Comparison of ENCODE assay signal across 9 cellular contexts in the genomic region with DNA sequence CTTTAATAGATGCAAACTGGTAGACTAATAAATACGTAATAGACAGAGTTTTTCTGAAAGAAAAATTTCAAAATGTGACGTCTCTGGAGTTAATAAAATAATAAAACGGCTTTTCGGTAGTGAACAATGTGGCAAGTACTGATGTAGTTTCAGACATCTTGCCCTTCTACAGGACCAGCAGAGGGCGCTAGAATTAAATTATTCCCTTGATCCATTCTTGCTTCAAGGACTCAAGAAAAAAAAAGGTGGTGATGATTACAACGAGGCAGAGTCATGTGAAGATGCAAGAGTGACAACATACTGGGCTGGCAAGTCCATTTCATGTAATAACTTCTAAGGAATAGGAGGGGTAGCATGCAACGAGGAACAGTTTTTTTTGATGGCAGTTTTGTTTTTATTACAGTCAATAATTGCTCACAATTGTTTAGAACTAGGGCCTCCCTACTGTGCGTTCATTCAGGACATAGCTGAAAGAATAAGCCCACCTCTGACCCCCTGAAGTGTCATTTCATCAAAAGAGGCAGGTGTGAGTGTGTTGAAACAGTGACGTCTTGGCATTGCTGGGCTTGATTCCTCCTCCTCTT.
A peak's percentile ranks its signal among the peaks of the same experiment; 100 is the strongest.
DNase-seq lines count a peak whose midpoint lies in the region; ATAC-seq and TF ChIP-seq lines count a peak whose summit lies in the region.
"Had no signal": no experiment of that assay in that cellular context is flagged by ENCODE, and none has a peak within 500 bp of the region (broad histone marks: within the 10 kb centered on the region; RNA-seq: fewer than 3 reads in every experiment).

No MANE protein-coding gene starts in this region.

- no peaks in the 10 kb centered on the region for H3K36me3 ChIP-seq in OCI-LY3 (replicated peaks; ENCODE audit: low read depth, low read length)
- H3K36me3 ChIP-seq in lower lobe of right lung, result no peaks in the 10 kb centered on the region
- H3K36me3 ChIP-seq: BLaER1 treated with 17β-estradiol and CSF1 and Interleukin-3, amounts not matched to agents 10 nM and 100 nM had no signal

- H3K4me3 Mint-ChIP-seq in type B pancreatic cell, result no peak overlapping the region

- H3K27ac Mint-ChIP-seq in type B pancreatic cell, result no peak overlapping the region

- H2AFZ ChIP-seq in OCI-LY3 (ENCODE audit: low read depth, low read length), result 0 out of 2 replicates have a peak overlapping the region, but pooled peaks have one; percentile 68

- H3K4me1 ChIP-seq in OCI-LY3 (ENCODE audit: low read length) (no peaks in the 10 kb centered on the region), lower lobe of right lung (no peaks in the 10 kb centered on the region)
- H3K4me1 ChIP-seq: BLaER1 treated with 17β-estradiol and CSF1 and Interleukin-3, amounts not matched to agents 10 nM and 100 nM had no signal

- H3K9me3 ChIP-seq in OCI-LY3 (ENCODE audit: insufficient read depth, low read length) (no peaks in the 10 kb centered on the region), lower lobe of right lung (no peaks in the 10 kb centered on the region)

- peak; percentile 78 for TF ChIP-seq CTCF in LNCaP clone FGC (IDR thresholded peaks at IDR 0.05; ENCODE audit: control insufficient read depth, extremely low read depth, insufficient read depth)
- peak; percentile 89 for TF ChIP-seq CTCF in OCI-LY3 (IDR thresholded peaks at IDR 0.05; ENCODE audit: low read depth, low read length)
- peak; percentile 81 for TF ChIP-seq CTCF in lower lobe of right lung (IDR thresholded peaks at IDR 0.05)
- TF ChIP-seq CTCF in type B pancreatic cell (conservative IDR thresholded peaks at IDR 0.05), result peak; percentile 88

- peak; percentile 50 to 65 for ATAC-seq in lower lobe of right lung
- no peak for ATAC-seq in GM18873 (IDR thresholded peaks at IDR 0.05; ENCODE audit: low FRiP score, unreplicated experiment)

- no peaks in the 10 kb centered on the region for H3K79me2 ChIP-seq in OCI-LY3 (ENCODE audit: low read length)

- H4K20me1 ChIP-seq in OCI-LY3 (ENCODE audit: insufficient read depth, low read length), result no peaks in the 10 kb centered on the region
- H4K20me1 ChIP-seq: BLaER1 treated with 17β-estradiol and CSF1 and Interleukin-3, amounts not matched to agents 10 nM and 100 nM had no signal

- intact Hi-C loops in lower lobe of right lung (cut with DNase I), result no loop called here

- H3K4me1 Mint-ChIP-seq in type B pancreatic cell (ENCODE audit: unreplicated experiment), result no peaks in the 10 kb centered on the region

- H3K4me3 ChIP-seq in LNCaP clone FGC (ENCODE audit: low read depth, low read length), result no peak overlapping the region
- H3K4me3 ChIP-seq in OCI-LY3 (ENCODE audit: low read length), result no peak overlapping the region
- H3K4me3 ChIP-seq in lower lobe of right lung, result no peak overlapping the region
- H3K4me3 ChIP-seq: BLaER1 treated with 17β-estradiol and CSF1 and Interleukin-3, amounts not matched to agents 10 nM and 100 nM had no signal

- peak; percentile 2 to 17 for DNase-seq in activated CD4-positive, alpha-beta T cell treated with anti-CD3 and anti-CD28 coated beads for 24 hours (ENCODE audit: low read depth in 2 of 2)
- DNase-seq in activated CD4-positive, alpha-beta T cell treated with anti-CD3 and anti-CD28 coated beads, Interleukin-2, amount 50 U/mL, for 4 hours, result no peak
- DNase-seq in LNCaP clone FGC (ENCODE audit: low read depth) (peak; percentile 56), dermis blood vessel endothelial cell (peak; percentile 73), lower lobe of right lung (no peak), type B pancreatic cell (ENCODE audit: extremely low spot score, unreplicated experiment) (no peak)

- H3K27ac ChIP-seq in OCI-LY3 (ENCODE audit: low read length) (no peak overlapping the region), lower lobe of right lung (no peak overlapping the region)
- H3K27ac ChIP-seq: BLaER1 treated with 17β-estradiol and CSF1 and Interleukin-3, amounts not matched to agents 10 nM and 100 nM had no signal

- H3K4me2 ChIP-seq in OCI-LY3 (ENCODE audit: low read length), result no peak overlapping the region
- H3K4me2 ChIP-seq: BLaER1 treated with 17β-estradiol and CSF1 and Interleukin-3, amounts not matched to agents 10 nM and 100 nM had no signal

- H3K27me3 ChIP-seq in OCI-LY3 (ENCODE audit: low read depth, low read length) (no peaks in the 10 kb centered on the region), lower lobe of right lung (ENCODE audit: low read depth) (no peaks in the 10 kb centered on the region)
- H3K27me3 ChIP-seq: BLaER1 treated with 17β-estradiol and CSF1 and Interleukin-3, amounts not matched to agents 10 nM and 100 nM had no signal

- H3K36me3 Mint-ChIP-seq in type B pancreatic cell, result no peaks in the 10 kb centered on the region

- H3K9ac ChIP-seq in OCI-LY3 (ENCODE audit: low read length), result no peak overlapping the region
- H3K9ac ChIP-seq: BLaER1 treated with 17β-estradiol and CSF1 and Interleukin-3, amounts not matched to agents 10 nM and 100 nM had no signal

- no peaks in the 10 kb centered on the region for H3K9me3 Mint-ChIP-seq in type B pancreatic cell

- H3K27me3 Mint-ChIP-seq in type B pancreatic cell, result peaks cover 7% of the 10 kb centered on the region

Comparison
In these comparisons a context has a peak if more than half of its experiments do, and no peak if none do; other contexts are left out.
1. DNase-seq: peak in activated CD4-positive, alpha-beta T cell treated with anti-CD3 and anti-CD28 coated beads for 24 hours (2 of 2), LNCaP clone FGC (single experiment) and dermis blood vessel endothelial cell (single experiment); none in activated CD4-positive, alpha-beta T cell treated with anti-CD3 and anti-CD28 coated beads, Interleukin-2, amount 50 U/mL, for 4 hours (0 of 2), lower lobe of right lung (single experiment) and type B pancreatic cell (single experiment).
2. Peak in every context shown above with its lines, with median percentiles within 50 percentile points of each other: CTCF ChIP-seq.